ENCODE assay signal across 19 cellular contexts in the genomic region with DNA sequence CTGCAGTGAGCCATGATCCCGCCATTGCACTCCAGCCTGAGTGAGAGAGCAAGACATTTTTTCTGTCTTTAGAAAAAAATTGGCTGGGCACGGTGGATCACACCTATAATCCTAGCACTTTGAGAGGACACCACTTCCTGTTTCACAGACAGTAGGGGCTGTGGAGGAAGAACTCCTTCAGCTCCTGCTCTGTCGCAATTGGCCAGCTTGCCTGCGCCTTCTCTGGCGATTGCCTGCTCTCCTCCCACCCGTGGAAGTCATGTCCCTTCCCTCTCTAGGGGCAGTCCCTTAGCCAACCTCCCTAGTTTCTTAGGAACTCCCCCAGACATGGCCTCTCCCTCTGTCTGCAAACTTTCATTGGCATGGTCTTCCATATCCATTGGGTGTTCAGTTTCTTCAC. TPM values are rescaled to one million over a fixed set of nuclear protein-coding genes. Genes with fewer than 3 reads are reported as not detected.
DNase-seq lines count a peak whose midpoint lies in the region; ATAC-seq and TF ChIP-seq lines count a peak whose summit lies in the region.
"Had no signal": no experiment of that assay in that cellular context is flagged by ENCODE, and none has a peak within 500 bp of the region (broad histone marks: within the 10 kb centered on the region; RNA-seq: fewer than 3 reads in every experiment).

No MANE protein-coding gene starts in this region.

- POLR2A ChIA-PET in activated CD4-positive, alpha-beta T cell treated with anti-CD3 and anti-CD28 coated beads, Interleukin-2, amount 10 ng/mL, durations not matched to agents 7 days and 5 days (lab: Charles Lee): no interaction called here

- peak overlapping the region; percentile 76 for H3K27ac Mint-ChIP-seq in activated CD4-positive, alpha-beta T cell treated with anti-CD3 and anti-CD28 coated beads, Interleukin-2, amount 10 ng/mL, durations not matched to agents 7 days and 5 days
- peak overlapping the region; percentile 43 for H3K27ac Mint-ChIP-seq in activated T-helper 1 cell treated with anti-CD3 and anti-CD28 coated beads, Interleukin-12 subunit alpha, Interleukin-12 subunit beta, Interleukin-2, Interleukin-4 antibody, amounts not matched to agents 30 ng/mL and 10 ng/mL and 1 ng/mL, durations not matched to agents 14 hours and 24 hours and 36 hours
- peak overlapping the region; percentile 31 to 66 (median 49) for H3K27ac Mint-ChIP-seq in nephron
- H3K27ac Mint-ChIP-seq: CD4-positive, alpha-beta T cell; neural progenitor cell had no signal

- H3K36me3 Mint-ChIP-seq in activated CD4-positive, alpha-beta T cell treated with anti-CD3 and anti-CD28 coated beads, Interleukin-2, amount 10 ng/mL, durations not matched to agents 7 days and 5 days (ENCODE audit: low read depth): peaks cover 46% of the 10 kb centered on the region
- H3K36me3 Mint-ChIP-seq in activated T-helper 1 cell treated with anti-CD3 and anti-CD28 coated beads, Interleukin-12 subunit alpha, Interleukin-12 subunit beta, Interleukin-2, Interleukin-4 antibody, amounts not matched to agents 30 ng/mL and 10 ng/mL and 1 ng/mL, durations not matched to agents 14 hours and 24 hours and 36 hours (ENCODE audit: low read depth): peaks cover 45% of the 10 kb centered on the region
- peaks cover 47% of the 10 kb centered on the region for H3K36me3 Mint-ChIP-seq in nephron (ENCODE audit: low read depth)

- H3K4me1 Mint-ChIP-seq in activated CD4-positive, alpha-beta T cell treated with anti-CD3 and anti-CD28 coated beads, Interleukin-2, amount 10 ng/mL, durations not matched to agents 7 days and 5 days: peaks cover 22% of the 10 kb centered on the region
- H3K4me1 Mint-ChIP-seq in activated T-helper 1 cell treated with anti-CD3 and anti-CD28 coated beads, Interleukin-12 subunit alpha, Interleukin-12 subunit beta, Interleukin-2, Interleukin-4 antibody, amounts not matched to agents 30 ng/mL and 10 ng/mL and 1 ng/mL, durations not matched to agents 14 hours and 24 hours and 36 hours (ENCODE audit: low read depth): peaks cover 23% of the 10 kb centered on the region
- peaks cover 4% of the 10 kb centered on the region for H3K4me1 Mint-ChIP-seq in nephron
- H3K4me1 Mint-ChIP-seq: neural progenitor cell had no signal

- CTCF ChIA-PET in activated CD4-positive, alpha-beta T cell treated with anti-CD3 and anti-CD28 coated beads, Interleukin-2, amount 10 ng/mL, durations not matched to agents 7 days and 5 days (lab: Charles Lee): interaction anchor here (1.9 to 2.8 kb wide), 2 partner anchors 8 to 20 kb away, joined by 4 to 9 read pairs; no protein-coding TSS in a partner anchor

- DNase-seq in activated CD4-positive, alpha-beta T cell treated with anti-CD3 and anti-CD28 coated beads, Interleukin-2, amount 10 ng/mL, durations not matched to agents 7 days and 5 days: no peak
- no peak for DNase-seq in activated CD4-positive, alpha-beta T cell treated with anti-CD3 and anti-CD28 coated beads for 4 hours
- DNase-seq in Kasumi-1 (lab: John Stamatoyannopoulos, UW) (peak; percentile 63 to 65), NCI-H1694 (lab: John Stamatoyannopoulos, UW) (no peak), NCI-H1417 treated with DMSO at 0.1 percent for 48 hours (lab: John Stamatoyannopoulos, UW) (no peak)
- DNase-seq in activated T-helper 1 cell treated with anti-CD3 and anti-CD28 coated beads, Interleukin-12 subunit alpha, Interleukin-12 subunit beta, Interleukin-2, Interleukin-4 antibody, amounts not matched to agents 30 ng/mL and 10 ng/mL and 1 ng/mL, durations not matched to agents 14 hours and 24 hours and 36 hours (ENCODE audit: low spot score): no peak
- DNase-seq: activated gamma-delta T cell treated with Interleukin-2 at 50 U/mL for 16 hours; CD4-positive, alpha-beta T cell; DMS153; effector memory CD8-positive, alpha-beta T cell; Karpas-422; mesendoderm; NCI-H526 treated with DMSO at 0.1 percent for 48 hours; OCI-M1; SJCRH30; T1000 had no signal

- intact Hi-C loops in activated T-helper 1 cell treated with anti-CD3 and anti-CD28 coated beads, Interleukin-12 subunit alpha, Interleukin-12 subunit beta, Interleukin-2, Interleukin-4 antibody, amounts not matched to agents 30 ng/mL and 10 ng/mL and 1 ng/mL, durations not matched to agents 14 hours and 24 hours and 36 hours (cut with micrococcal nuclease): no loop called here

- TF ChIP-seq CTCF in nephron (IDR thresholded peaks at IDR 0.05; ENCODE audit: unreplicated experiment in 3 of 3): no peak

- no peak overlapping the region for H3K4me3 Mint-ChIP-seq in activated CD4-positive, alpha-beta T cell treated with anti-CD3 and anti-CD28 coated beads, Interleukin-2, amount 10 ng/mL, durations not matched to agents 7 days and 5 days
- no peak overlapping the region for H3K4me3 Mint-ChIP-seq in activated T-helper 1 cell treated with anti-CD3 and anti-CD28 coated beads, Interleukin-12 subunit alpha, Interleukin-12 subunit beta, Interleukin-2, Interleukin-4 antibody, amounts not matched to agents 30 ng/mL and 10 ng/mL and 1 ng/mL, durations not matched to agents 14 hours and 24 hours and 36 hours
- H3K4me3 Mint-ChIP-seq in nephron: no peak overlapping the region
- H3K4me3 Mint-ChIP-seq: CD4-positive, alpha-beta T cell; effector memory CD8-positive, alpha-beta T cell; neural progenitor cell had no signal

- no peak for ATAC-seq in GM18502 (IDR thresholded peaks at IDR 0.05; ENCODE audit: poor library complexity, unreplicated experiment)
- ATAC-seq: effector memory CD8-positive, alpha-beta T cell had no signal

- no peaks in the 10 kb centered on the region for H3K27me3 Mint-ChIP-seq in activated CD4-positive, alpha-beta T cell treated with anti-CD3 and anti-CD28 coated beads, Interleukin-2, amount 10 ng/mL, durations not matched to agents 7 days and 5 days
- no peaks in the 10 kb centered on the region for H3K27me3 Mint-ChIP-seq in activated T-helper 1 cell treated with anti-CD3 and anti-CD28 coated beads, Interleukin-12 subunit alpha, Interleukin-12 subunit beta, Interleukin-2, Interleukin-4 antibody, amounts not matched to agents 30 ng/mL and 10 ng/mL and 1 ng/mL, durations not matched to agents 14 hours and 24 hours and 36 hours (ENCODE audit: insufficient read depth)
- no peaks in the 10 kb centered on the region for H3K27me3 Mint-ChIP-seq in nephron (ENCODE audit: low read depth)
- H3K27me3 Mint-ChIP-seq: CD4-positive, alpha-beta T cell; effector memory CD8-positive, alpha-beta T cell had no signal

- H3K9me3 Mint-ChIP-seq in activated CD4-positive, alpha-beta T cell treated with anti-CD3 and anti-CD28 coated beads, Interleukin-2, amount 10 ng/mL, durations not matched to agents 7 days and 5 days: no peaks in the 10 kb centered on the region
- H3K9me3 Mint-ChIP-seq in activated T-helper 1 cell treated with anti-CD3 and anti-CD28 coated beads, Interleukin-12 subunit alpha, Interleukin-12 subunit beta, Interleukin-2, Interleukin-4 antibody, amounts not matched to agents 30 ng/mL and 10 ng/mL and 1 ng/mL, durations not matched to agents 14 hours and 24 hours and 36 hours: no peaks in the 10 kb centered on the region
- no peaks in the 10 kb centered on the region for H3K9me3 Mint-ChIP-seq in nephron
- H3K9me3 Mint-ChIP-seq: CD4-positive, alpha-beta T cell; effector memory CD8-positive, alpha-beta T cell; neural progenitor cell had no signal

RNA-seq across cellular contexts. Expression of gene PDSS1, which starts 8.7 kb away (rescaled TPM):
- 10 to 100 TPM; 13.7 to 17.6 TPM for total RNA-seq in activated CD4-positive, alpha-beta T cell treated with anti-CD3 and anti-CD28 coated beads, Interleukin-2, amount 10 ng/mL, durations not matched to agents 7 days and 5 days
- total RNA-seq in activated T-helper 1 cell treated with anti-CD3 and anti-CD28 coated beads, Interleukin-12 subunit alpha, Interleukin-12 subunit beta, Interleukin-2, Interleukin-4 antibody, amounts not matched to agents 30 ng/mL and 10 ng/mL and 1 ng/mL, durations not matched to agents 14 hours and 24 hours and 36 hours: 39.3 and 43.1 TPM in 2 replicates

Comparison
In these comparisons a context has a peak if more than half of its experiments do, and no peak if none do; other contexts are left out.
1. DNase-seq: peak in Kasumi-1 (2 of 2); none in activated CD4-positive, alpha-beta T cell treated with anti-CD3 and anti-CD28 coated beads, Interleukin-2, amount 10 ng/mL, durations not matched to agents 7 days and 5 days (single experiment), activated CD4-positive, alpha-beta T cell treated with anti-CD3 and anti-CD28 coated beads for 4 hours (0 of 2), activated T-helper 1 cell treated with anti-CD3 and anti-CD28 coated beads, Interleukin-12 subunit alpha, Interleukin-12 subunit beta, Interleukin-2, Interleukin-4 antibody, amounts not matched to agents 30 ng/mL and 10 ng/mL and 1 ng/mL, durations not matched to agents 14 hours and 24 hours and 36 hours (single experiment), NCI-H1694 (single experiment) and NCI-H1417 treated with DMSO at 0.1 percent for 48 hours (single experiment).
2. Peak in every context shown above with its lines, with median percentiles within 50 percentile points of each other: H3K27ac Mint-ChIP-seq.